Comparison of ENCODE assay signal across 7 cellular contexts in the genomic region with DNA sequence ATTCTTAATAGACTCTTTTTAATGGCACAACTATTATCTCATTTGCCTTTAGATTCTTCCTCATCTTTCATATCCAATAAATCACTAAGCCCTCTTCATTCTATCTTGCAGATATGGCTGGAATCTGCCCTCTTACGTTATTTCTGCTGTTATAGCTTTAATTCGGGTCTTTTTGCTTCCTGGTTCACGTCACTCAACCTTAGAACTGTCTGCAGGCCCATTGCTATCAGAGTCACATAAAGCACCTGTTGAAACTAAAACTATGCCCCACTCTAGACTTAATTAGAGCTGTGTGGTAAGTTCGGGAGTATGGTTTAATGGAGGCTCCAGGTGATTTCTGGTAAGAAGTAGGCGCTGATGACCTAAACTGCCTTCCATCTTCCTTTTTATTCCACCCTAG. TPM values are rescaled to one million over a fixed set of nuclear protein-coding genes. Genes with fewer than 3 reads are reported as not detected.
A peak's percentile ranks its signal among the peaks of the same experiment; 100 is the strongest.
DNase-seq lines count a peak whose midpoint lies in the region; ATAC-seq and TF ChIP-seq lines count a peak whose summit lies in the region.

No MANE protein-coding gene starts in this region.

- ATAC-seq in HG02623 (IDR thresholded peaks at IDR 0.05; ENCODE audit: unreplicated experiment) (no peak), HG02970 (IDR thresholded peaks at IDR 0.05; ENCODE audit: low FRiP score, unreplicated experiment) (no peak)

- H3K27me3 ChIP-seq in OCI-LY1 (ENCODE audit: insufficient read depth, low read length), result no peaks in the 10 kb centered on the region
- H3K27me3 ChIP-seq in rectal smooth muscle tissue (ENCODE audit: control insufficient read depth, insufficient read depth, low read length), result no peaks in the 10 kb centered on the region

- TF ChIP-seq CTCF in GM13977 (IDR thresholded peaks at IDR 0.05; ENCODE audit: extremely low read depth, insufficient read depth, missing control alignments), result no peak
- no peak for TF ChIP-seq CTCF in OCI-LY1 (IDR thresholded peaks at IDR 0.05; ENCODE audit: low read length)
- TF ChIP-seq CTCF in epithelial cell of proximal tubule (conservative IDR thresholded peaks at IDR 0.05; ENCODE audit: low read depth, low read length), result no peak

- H3K4me2 ChIP-seq in OCI-LY1 (ENCODE audit: low read length), result peak overlapping the region; percentile 88

- peak overlapping the region; percentile 93 for H3K27ac ChIP-seq in OCI-LY1 (ENCODE audit: low read depth, low read length, poor library complexity, severe bottlenecking)
- H3K27ac ChIP-seq in rectal smooth muscle tissue (ENCODE audit: low read depth, low read length), result no peak overlapping the region

- H4K20me1 ChIP-seq in OCI-LY1 (ENCODE audit: insufficient read depth, low read length), result no peaks in the 10 kb centered on the region

- H3K36me3 ChIP-seq in OCI-LY1 (ENCODE audit: insufficient read depth, low read length) (peaks cover 6% of the 10 kb centered on the region; the same call in 1 of the 2 replicates), rectal smooth muscle tissue (ENCODE audit: control insufficient read depth, insufficient read depth, low read length) (no peaks in the 10 kb centered on the region)

- DNase-seq in GM13977 (ENCODE audit: low spot score) (peak; percentile 23), epithelial cell of proximal tubule (ENCODE audit: low read depth) (no peak), SHP77 treated with DMSO at 0.1 percent for 48 hours (lab: John Stamatoyannopoulos, UW) (no peak)

- H3K4me3 ChIP-seq in OCI-LY1 (ENCODE audit: low read depth, low read length, poor library complexity, severe bottlenecking) (peak overlapping the region; percentile 84), epithelial cell of proximal tubule (ENCODE audit: low read depth, low read length) (peak overlapping the region; percentile 99), rectal smooth muscle tissue (ENCODE audit: low read length) (peak overlapping the region; percentile 99)

- no peaks in the 10 kb centered on the region; the same call in 1 of the 2 replicates for H3F3A ChIP-seq in OCI-LY1 (ENCODE audit: insufficient read depth, low read length)

- no peaks in the 10 kb centered on the region for H3K9me2 ChIP-seq in OCI-LY1 (ENCODE audit: low read depth, low read length)

- in situ Hi-C loops in GM13977 (cut with MboI; ENCODE audit: low pct_unique_long_range_greater_than_20kb, low sequenced_read_pairs, unreplicated experiment), result no loop called here

- no peaks in the 10 kb centered on the region for H3K9me3 ChIP-seq in OCI-LY1 (ENCODE audit: low read length)

- H2AFZ ChIP-seq in OCI-LY1 (ENCODE audit: low read length), result no peak overlapping the region

- H3K4me1 ChIP-seq in OCI-LY1 (ENCODE audit: insufficient read depth, low read length, severe bottlenecking), result peaks cover 75% of the 10 kb centered on the region
- H3K4me1 ChIP-seq in rectal smooth muscle tissue (ENCODE audit: control insufficient read depth, insufficient read depth, low read length), result peaks cover 7% of the 10 kb centered on the region

- H3K9ac ChIP-seq in OCI-LY1 (ENCODE audit: low read length) (peak overlapping the region; percentile 88), rectal smooth muscle tissue (ENCODE audit: low read length) (peak overlapping the region; percentile 69)

- peaks cover 75% of the 10 kb centered on the region for H3K79me2 ChIP-seq in OCI-LY1 (ENCODE audit: insufficient read depth, low read length)

RNA-seq across cellular contexts. Expression of gene QRSL1, which starts 1.0 kb away (rescaled TPM):
- total RNA-seq in epithelial cell of proximal tubule, result 6.9 and 15.7 TPM in 2 replicates

RNA-seq across cellular contexts. Expression of gene RTN4IP1, which starts 1.1 kb away (rescaled TPM):
- total RNA-seq in epithelial cell of proximal tubule, result 6.9 and 12.1 TPM in 2 replicates
